In genomic region chr22:21665047-21665851, GRCh38 we compare ENCODE assay signal across 8 cellular contexts. TPM values are rescaled to one million over a fixed set of nuclear protein-coding genes. Genes with fewer than 3 reads are reported as not detected.
A peak's percentile ranks its signal among the peaks of the same experiment; 100 is the strongest.
DNase-seq lines count a peak whose midpoint lies in the region; TF ChIP-seq lines count a peak whose summit lies in the region.

No MANE protein-coding gene starts in this region.

- CTCF ChIA-PET in Caco-2 (lab: Charles Lee), result interaction anchor here (0.5 to 1.5 kb wide), 3 partner anchors 19 to 70 kb away, joined by 4 to 7 read pairs (median 7); partner anchors contain the start of gene SDF2L1
- CTCF ChIA-PET in OCI-LY7 (lab: Charles Lee; ENCODE audit: unreplicated experiment), result interaction anchor here (0.6 to 1.2 kb wide), 2 partner anchors 12 to 24 kb away, joined by 3 read pairs; partner anchors contain the start of gene SDF2L1

- H3K4me3 ChIP-seq in Caco-2 (ENCODE audit: low read depth, low read length) (peak overlapping the region; percentile 68), OCI-LY7 (ENCODE audit: low read depth, low read length, poor library complexity, severe bottlenecking) (peak overlapping the region; percentile 93)

- peak overlapping the region; percentile 63 for H3K27ac ChIP-seq in OCI-LY7 (ENCODE audit: low read depth, low read length, poor library complexity, severe bottlenecking)

- H3K9me3 ChIP-seq in Caco-2 (no peaks in the 10 kb centered on the region), OCI-LY7 (ENCODE audit: low read length) (no peaks in the 10 kb centered on the region)

- POLR2A ChIA-PET in Caco-2 (lab: Charles Lee), result interaction anchor here (1.2 to 1.6 kb wide), 2 partner anchors 13 to 36 kb away, joined by 3 to 4 read pairs; no protein-coding TSS in a partner anchor
- POLR2A ChIA-PET in OCI-LY7 (lab: Charles Lee), result interaction anchor here (1.1 to 1.3 kb wide), 2 partner anchors 13 to 43 kb away, joined by 3 to 5 read pairs; no protein-coding TSS in a partner anchor

- H3K27me3 ChIP-seq in Caco-2 (replicated peaks; ENCODE audit: control insufficient read depth, insufficient read depth, low read length), result no peaks in the 10 kb centered on the region

- H3K4me1 Mint-ChIP-seq in Caco-2 (ENCODE audit: low read depth, unreplicated experiment), result peaks cover 24% of the 10 kb centered on the region
- H3K4me1 Mint-ChIP-seq in endothelial cell (ENCODE audit: unreplicated experiment), result peaks cover 11% of the 10 kb centered on the region
- peaks cover 14% of the 10 kb centered on the region for H3K4me1 Mint-ChIP-seq in osteocyte (ENCODE audit: unreplicated experiment)

- no peak for TF ChIP-seq CTCF in Caco-2 (IDR thresholded peaks at IDR 0.05; ENCODE audit: insufficient read depth in 1 of 2, low read depth in 1 of 2, low read length in 1 of 2, severe bottlenecking in 1 of 2, unreplicated experiment in 1 of 2)
- no peak for TF ChIP-seq CTCF in OCI-LY7 (conservative IDR thresholded peaks at IDR 0.05; ENCODE audit: low read length)
- no peak for TF ChIP-seq CTCF in endothelial cell (IDR thresholded peaks at IDR 0.05; ENCODE audit: unreplicated experiment)
- TF ChIP-seq CTCF in osteocyte (IDR thresholded peaks at IDR 0.05), result no peak
- no peak for TF ChIP-seq CTCF in GM20000 (IDR thresholded peaks at IDR 0.05; ENCODE audit: extremely low read depth, missing control alignments)

- no peaks in the 10 kb centered on the region for H3K36me3 ChIP-seq in Caco-2 (ENCODE audit: control insufficient read depth, insufficient read depth, low read length)
- H3K36me3 ChIP-seq in OCI-LY7 (ENCODE audit: insufficient read depth, low read length), result peaks cover 12% of the 10 kb centered on the region

- H3K27me3 Mint-ChIP-seq in Caco-2 (ENCODE audit: insufficient read depth, unreplicated experiment), result no peaks in the 10 kb centered on the region
- peaks cover 15% of the 10 kb centered on the region for H3K27me3 Mint-ChIP-seq in endothelial cell (ENCODE audit: unreplicated experiment)
- H3K27me3 Mint-ChIP-seq in osteocyte (ENCODE audit: unreplicated experiment), result no peaks in the 10 kb centered on the region

- intact Hi-C loops in Caco-2 (cut with micrococcal nuclease; ENCODE audit: unreplicated experiment), result no loop called here
- intact Hi-C loops in OCI-LY7 (cut with micrococcal nuclease; ENCODE audit: unreplicated experiment), result loop anchor here (5.0 kb wide), 1 partner anchor 42 kb away; no protein-coding TSS in a partner anchor

- H3K4me2 ChIP-seq in OCI-LY7 (ENCODE audit: low read length), result peak overlapping the region; percentile 72

- H3K36me3 Mint-ChIP-seq in Caco-2 (ENCODE audit: insufficient read depth, unreplicated experiment) (peaks cover 39% of the 10 kb centered on the region), endothelial cell (ENCODE audit: low read depth, unreplicated experiment) (peaks cover 7% of the 10 kb centered on the region), osteocyte (ENCODE audit: unreplicated experiment) (peaks cover 4% of the 10 kb centered on the region)

- peaks cover 35% of the 10 kb centered on the region for H3K79me2 ChIP-seq in OCI-LY7 (ENCODE audit: insufficient read depth, low read depth, low read length)

- no peaks in the 10 kb centered on the region for H3K9me3 Mint-ChIP-seq in Caco-2 (ENCODE audit: unreplicated experiment)
- H3K9me3 Mint-ChIP-seq in endothelial cell (ENCODE audit: unreplicated experiment), result no peaks in the 10 kb centered on the region
- H3K9me3 Mint-ChIP-seq in osteocyte (ENCODE audit: unreplicated experiment), result no peaks in the 10 kb centered on the region

- H3K27ac Mint-ChIP-seq in Caco-2 (ENCODE audit: unreplicated experiment) (peak overlapping the region; percentile 91), endothelial cell (ENCODE audit: unreplicated experiment) (peak overlapping the region; percentile 40), osteocyte (ENCODE audit: unreplicated experiment) (peak overlapping the region; percentile 96)

- H3K9me2 ChIP-seq in OCI-LY7 (ENCODE audit: insufficient read depth, low read length), result no peaks in the 10 kb centered on the region

- H4K20me1 ChIP-seq in OCI-LY7 (ENCODE audit: insufficient read depth, low read length), result no peaks in the 10 kb centered on the region

- H3K4me1 ChIP-seq in Caco-2 (no peaks in the 10 kb centered on the region), OCI-LY7 (ENCODE audit: insufficient read depth, low read length, poor library complexity, severe bottlenecking) (peaks cover 38% of the 10 kb centered on the region)

- DNase-seq in Caco-2 (no peak), OCI-LY7 (ENCODE audit: low spot score) (no peak), endothelial cell (ENCODE audit: low spot score) (no peak), osteocyte (ENCODE audit: extremely low spot score, unreplicated experiment) (no peak), NCI-H82 treated with DMSO at 0.1 percent for 48 hours (lab: John Stamatoyannopoulos, UW; ENCODE audit: unreplicated experiment) (no peak), hypothalamus (lab: John Stamatoyannopoulos, UW) (no peak), SW480 (ENCODE audit: low spot score) (no peak), GM20000 (ENCODE audit: low spot score) (no peak)

- peak overlapping the region; percentile 89 for H3K4me3 Mint-ChIP-seq in Caco-2 (ENCODE audit: unreplicated experiment)
- peak overlapping the region; percentile 99 for H3K4me3 Mint-ChIP-seq in endothelial cell (ENCODE audit: unreplicated experiment)
- peak overlapping the region; percentile 99 for H3K4me3 Mint-ChIP-seq in osteocyte (ENCODE audit: unreplicated experiment)

- BruUV-seq in Caco-2 (replicated peaks; lab: Mats Ljungman, UMichigan) (no TSS peak), OCI-LY7 (replicated peaks; lab: Mats Ljungman, UMichigan) (no TSS peak)

- H2AFZ ChIP-seq in OCI-LY7 (ENCODE audit: low read length), result peak overlapping the region; percentile 67; the same call in 1 of the 2 replicates

RNA-seq across cellular contexts. Expression of gene PPIL2, which starts 0.6 kb away (rescaled TPM):
- total RNA-seq in Caco-2 (2022), result 53.2 and 55.0 TPM in 2 replicates
- total RNA-seq in OCI-LY7 (2014; rRNA removed; shearing (Covaris generic)), result 58.5 and 59.9 TPM in 2 replicates
- total RNA-seq in OCI-LY7 (2022), result 86.3 and 92.7 TPM in 2 replicates
- total RNA-seq in endothelial cell (ENCODE audit: unreplicated experiment), result 31.9 TPM
- total RNA-seq in osteocyte, result 44.5 and 49.5 TPM in 2 replicates

RNA-seq across cellular contexts. Expression of gene SDF2L1, which starts 23.1 kb away (rescaled TPM):
- total RNA-seq in Caco-2 (2022) (48.5 and 49.6 TPM in 2 replicates), OCI-LY7 (2022) (39.6 and 60.5 TPM in 2 replicates), endothelial cell (ENCODE audit: unreplicated experiment) (32.4 TPM), osteocyte (20.7 and 23.2 TPM in 2 replicates)
- 66.8 and 89.1 TPM in 2 replicates for total RNA-seq in OCI-LY7 (2014; rRNA removed; shearing (Covaris generic))

RNA-seq across cellular contexts. Expression of gene CCDC116, which starts 32.7 kb away (rescaled TPM):
- total RNA-seq in Caco-2 (2022) (not detected in 2 replicates), OCI-LY7 (2022) (3.1 and 3.5 TPM in 2 replicates), endothelial cell (ENCODE audit: unreplicated experiment) (0.36 TPM), osteocyte (0.59 and 0.78 TPM in 2 replicates)
- total RNA-seq in OCI-LY7 (2014; rRNA removed; shearing (Covaris generic)), result 1.5 and 1.7 TPM in 2 replicates

RNA-seq across cellular contexts. Expression of gene YDJC, which starts 35.4 kb away (rescaled TPM):
- total RNA-seq in Caco-2 (2022) (55.9 and 60.0 TPM in 2 replicates), OCI-LY7 (2022) (59.0 and 59.3 TPM in 2 replicates), endothelial cell (ENCODE audit: unreplicated experiment) (11.2 TPM), osteocyte (15.7 and 15.9 TPM in 2 replicates)
- 75.6 and 81.1 TPM in 2 replicates for total RNA-seq in OCI-LY7 (2014; rRNA removed; shearing (Covaris generic))

Comparison
In these comparisons a context has a peak if more than half of its experiments do, and no peak if none do; other contexts are left out.
1. H3K27ac Mint-ChIP-seq: peak in every context shown above with its lines; median percentile 96 in osteocyte; 91 in Caco-2; 40 in endothelial cell.